18 cellular contexts compared by ENCODE assay signal in the genomic region with DNA sequence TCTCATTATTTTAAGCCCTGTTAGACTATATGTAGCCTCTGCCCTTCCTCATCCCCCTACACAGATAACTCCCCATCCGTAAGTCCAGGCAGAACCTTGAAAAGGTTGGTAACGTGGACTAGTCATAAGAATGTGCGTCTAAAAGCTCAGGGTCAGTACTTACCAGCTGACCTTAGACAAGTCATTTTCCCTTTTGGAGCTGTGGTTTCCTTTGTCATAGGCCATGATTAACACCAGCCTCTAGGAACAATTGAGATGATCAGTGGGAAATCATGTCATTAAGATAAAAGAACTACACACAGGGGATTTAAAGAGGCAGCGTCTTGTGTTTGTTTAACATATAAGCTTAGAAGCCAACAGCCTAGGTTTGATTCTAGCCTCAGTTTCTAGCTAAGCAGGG. TPM values are rescaled to one million over a fixed set of nuclear protein-coding genes. Genes with fewer than 3 reads are reported as not detected.
DNase-seq lines count a peak whose midpoint lies in the region; ATAC-seq, FAIRE-seq and TF ChIP-seq lines count a peak whose summit lies in the region.
"Had no signal": no experiment of that assay in that cellular context is flagged by ENCODE, and none has a peak within 500 bp of the region (broad histone marks: within the 10 kb centered on the region; RNA-seq: fewer than 3 reads in every experiment).

No MANE protein-coding gene starts in this region.

- H3K9me3 ChIP-seq in mammary epithelial cell (replicated peaks; ENCODE audit: insufficient read depth, low read length) (no peaks in the 10 kb centered on the region), breast epithelium (no peaks in the 10 kb centered on the region), astrocyte (ENCODE audit: insufficient read depth, low read depth, low read length) (no peaks in the 10 kb centered on the region)
- H3K9me3 ChIP-seq: SJSA1 had no signal

- FAIRE-seq in astrocyte (lab: Jason Lieb, UNC), result no peak
- FAIRE-seq: A204.1, GM12892, GM19239 had no signal

- CTCF ChIA-PET in mammary epithelial cell (lab: Charles Lee; ENCODE audit: low non-redundant PET), result no interaction called here

- BruUV-seq in mammary epithelial cell (replicated peaks; lab: Mats Ljungman, UMichigan), result no TSS peak

- in situ Hi-C loops in mammary epithelial cell (cut with MboI; ENCODE audit: low sequenced_read_pairs in 2 of 2), result loop anchor here in 1 of 2 donors (10.0 kb wide), 1 partner anchor 281 kb away; no protein-coding TSS in a partner anchor

- H3K9me3 Mint-ChIP-seq in astrocyte (ENCODE audit: unreplicated experiment), result peaks cover 2% of the 10 kb centered on the region

- dilution Hi-C loops in mammary epithelial cell (cut with HindIII; ENCODE audit: low sequenced_read_pairs), result no loop called here

- intact Hi-C loops in mammary epithelial cell (cut with micrococcal nuclease) (loop anchor here (10.0 kb wide), 2 partner anchors 131 to 651 kb away; no protein-coding TSS in a partner anchor), breast epithelium (cut with DNase I; ENCODE audit: low total_unique reads) (no loop called here)

- no peak overlapping the region for H3K4me3 ChIP-seq in mammary epithelial cell (replicated peaks in 1 of 3; ENCODE audit: insufficient read depth in 1 of 3, low read depth in 2 of 3, low read length in 3 of 3)
- H3K4me3 ChIP-seq in breast epithelium, result no peak overlapping the region
- no peak overlapping the region for H3K4me3 ChIP-seq in astrocyte (ENCODE audit: insufficient read depth, low read depth, low read length)
- no peak overlapping the region for H3K4me3 ChIP-seq in fibroblast of the aortic adventitia (ENCODE audit: low read depth, low read length)
- H3K4me3 ChIP-seq: SJSA1 had no signal

- H3K4me1 Mint-ChIP-seq in astrocyte (ENCODE audit: low read depth, unreplicated experiment), result peaks cover 13% of the 10 kb centered on the region

- no peak for ATAC-seq in HG02759 (IDR thresholded peaks at IDR 0.05; ENCODE audit: unreplicated experiment)
- no peak for ATAC-seq in foreskin keratinocyte
- ATAC-seq: HCT116 had no signal

- no peaks in the 10 kb centered on the region for H3K79me2 ChIP-seq in mammary epithelial cell (ENCODE audit: insufficient read depth, low read length)
- no peaks in the 10 kb centered on the region for H3K79me2 ChIP-seq in astrocyte (ENCODE audit: insufficient read depth, low read length)

- no peak for TF ChIP-seq POLR2A in breast epithelium (IDR thresholded peaks at IDR 0.05)

- H2AFZ ChIP-seq in mammary epithelial cell (ENCODE audit: low read depth, low read length) (no peak overlapping the region), astrocyte (ENCODE audit: low read depth, low read length) (no peak overlapping the region)

- WGBS in mammary epithelial cell (ENCODE audit: low coverage, missing lambda C conversion rate), result 73% methylated on average over 4 of the region's 4 CpGs

- H3K36me3 ChIP-seq in mammary epithelial cell (ENCODE audit: insufficient read depth, low read length) (no peaks in the 10 kb centered on the region), breast epithelium (no peaks in the 10 kb centered on the region), astrocyte (ENCODE audit: insufficient read depth, low read length) (no peaks in the 10 kb centered on the region)
- H3K36me3 ChIP-seq: SJSA1 had no signal

- H3K4me2 ChIP-seq in mammary epithelial cell (ENCODE audit: insufficient read depth, low read depth, low read length) (no peak overlapping the region), astrocyte (ENCODE audit: low read length) (peak overlapping the region; percentile 20)

- peaks cover 41% of the 10 kb centered on the region for H3K27me3 Mint-ChIP-seq in astrocyte (ENCODE audit: low read depth, unreplicated experiment)

- H3K4me1 ChIP-seq in mammary epithelial cell (ENCODE audit: insufficient read depth, low read length), result peaks cover 9% of the 10 kb centered on the region
- no peaks in the 10 kb centered on the region for H3K4me1 ChIP-seq in breast epithelium
- peaks cover 4% of the 10 kb centered on the region for H3K4me1 ChIP-seq in astrocyte (ENCODE audit: insufficient read depth, low read length)
- no peaks in the 10 kb centered on the region for H3K4me1 ChIP-seq in foreskin keratinocyte

- no peak overlapping the region for H3K27ac ChIP-seq in mammary epithelial cell (ENCODE audit: insufficient read depth, low read depth, low read length)
- no peak overlapping the region for H3K27ac ChIP-seq in breast epithelium
- no peak overlapping the region for H3K27ac ChIP-seq in astrocyte (ENCODE audit: low read depth, low read length)
- H3K27ac ChIP-seq in foreskin keratinocyte, result no peak overlapping the region
- H3K27ac ChIP-seq: C4-2B, RWPE1, SJSA1 had no signal

- H3K27me3 ChIP-seq in mammary epithelial cell (ENCODE audit: insufficient read depth, low read length) (peaks cover 7% of the 10 kb centered on the region), breast epithelium (peaks cover 0 to 6% of the 10 kb centered on the region in 2 donors), astrocyte (ENCODE audit: insufficient read depth, low read length) (peaks cover 14% of the 10 kb centered on the region), foreskin keratinocyte (peaks cover 73% of the 10 kb centered on the region)

- no peaks in the 10 kb centered on the region for H3K36me3 Mint-ChIP-seq in astrocyte (ENCODE audit: low read depth, unreplicated experiment)

- H3K9ac ChIP-seq in mammary epithelial cell (ENCODE audit: insufficient read depth, low read length), result no peak overlapping the region
- no peak overlapping the region for H3K9ac ChIP-seq in astrocyte (ENCODE audit: low read length)

- no peak overlapping the region for H3K4me3 Mint-ChIP-seq in astrocyte (ENCODE audit: unreplicated experiment)

- DNase-seq in mammary epithelial cell, result peak; percentile 23
- DNase-seq in breast epithelium (ENCODE audit: low spot score in 2 of 2), result no peak
- DNase-seq in astrocyte (ENCODE audit: low read depth), result peak; percentile 63
- DNase-seq in fibroblast of the aortic adventitia (ENCODE audit: low read depth), result peak; percentile 59
- DNase-seq in globus pallidus (ENCODE audit: low spot score), result no peak
- DNase-seq in GM03348 (ENCODE audit: low spot score), result no peak
- no peak for DNase-seq in foreskin keratinocyte
- DNase-seq: NCI-H1694, NCI-H446 treated with DMSO at 0.1 percent for 48 hours, NCI-H774 had no signal

- H4K20me1 ChIP-seq in mammary epithelial cell (ENCODE audit: insufficient read depth, low read length) (no peaks in the 10 kb centered on the region), astrocyte (ENCODE audit: insufficient read depth, low read length) (no peaks in the 10 kb centered on the region)

- TF ChIP-seq CTCF in mammary epithelial cell (conservative IDR thresholded peaks at IDR 0.05 in 1 of 2, IDR thresholded peaks at IDR 0.05 in 1 of 2; ENCODE audit: extremely low read depth in 1 of 2, insufficient read depth in 1 of 2, low read depth in 1 of 2, low read length in 2 of 2), result no peak
- TF ChIP-seq CTCF in breast epithelium (IDR thresholded peaks at IDR 0.05), result no peak
- TF ChIP-seq CTCF in astrocyte (IDR thresholded peaks at IDR 0.05; ENCODE audit: insufficient read depth, low read depth, low read length), result no peak
- TF ChIP-seq CTCF in fibroblast of the aortic adventitia (IDR thresholded peaks at IDR 0.05; ENCODE audit: insufficient read depth, low read length), result no peak
- no peak for TF ChIP-seq CTCF in foreskin keratinocyte (conservative IDR thresholded peaks at IDR 0.05)

- H3K27ac Mint-ChIP-seq in astrocyte (ENCODE audit: unreplicated experiment), result no peak overlapping the region

RNA-seq across cellular contexts. Expression of a gene that starts 6.9 kb away (rescaled TPM):
- total RNA-seq in mammary epithelial cell, result 10 to 100 TPM in 1 of 2 donors, 1 to 10 TPM in 1; 7.2 to 10.0 TPM
- polyA plus RNA-seq in mammary epithelial cell, result 4.9 TPM
- 10.2 TPM for polyA minus RNA-seq in mammary epithelial cell
- total RNA-seq in breast epithelium, result 1 to 10 TPM in 2 of 3 donors, under 1 TPM in 1; 0.80 to 4.9 (median 3.5) TPM
- total RNA-seq in astrocyte, result 15.0 and 32.8 TPM in 2 replicates
- 20.6 and 35.7 TPM in 2 replicates for total RNA-seq in fibroblast of the aortic adventitia (ENCODE audit: low replicate concordance)
- total RNA-seq in foreskin keratinocyte, result 0.67 and 0.75 TPM in 2 replicates
- polyA plus RNA-seq in foreskin keratinocyte, result 0.28 and 0.30 TPM in 2 replicates

Comparison
In these comparisons a context has a peak if more than half of its experiments do, and no peak if none do; other contexts are left out.
1. DNase-seq: peak in mammary epithelial cell (single experiment), astrocyte (single experiment) and fibroblast of the aortic adventitia (single experiment); none in breast epithelium (0 of 2), globus pallidus (single experiment), GM03348 (single experiment) and foreskin keratinocyte (0 of 2).